Comparison of ENCODE assay signal across 9 cellular contexts in genomic region chr12:104825408-104825807, GRCh38.
DNase-seq lines count a peak whose midpoint lies in the region; ATAC-seq, FAIRE-seq and TF ChIP-seq lines count a peak whose summit lies in the region.
"Had no signal": no experiment of that assay in that cellular context is flagged by ENCODE, and none has a peak within 500 bp of the region (broad histone marks: within the 10 kb centered on the region; RNA-seq: fewer than 3 reads in every experiment).

No MANE protein-coding gene starts in this region.

- peak; percentile 40 for DNase-seq in ELF-1 (ENCODE audit: low read depth, low spot score)
- peak; percentile 6 for DNase-seq in IMR-90
- DNase-seq in astrocyte (ENCODE audit: low read depth) = no peak
- DNase-seq in kidney tubule cell (ENCODE audit: low spot score) = peak; percentile 12
- no peak for DNase-seq in retina
- DNase-seq in activated T-helper 2 cell treated with anti-CD3 and anti-CD28 coated beads, Interferon-gamma antibody, Interleukin-2, Interleukin-4, amounts not matched to agents 10 μg/mL and 5 μg/mL and 100 μg/mL, durations not matched to agents 14 hours and 24 hours and 36 hours (ENCODE audit: low spot score) = no peak
- no peak for DNase-seq in SW480 (ENCODE audit: low spot score)
- DNase-seq: activated CD4-positive, alpha-beta T cell treated with anti-CD3 and anti-CD28 coated beads for 4 hours; effector memory CD8-positive, alpha-beta T cell had no signal

- no peak overlapping the region for H3K23ac ChIP-seq in IMR-90 (ENCODE audit: low read depth, low read length)

- no peak overlapping the region for H2BK120ac ChIP-seq in IMR-90 (ENCODE audit: low read depth, low read length)

- peaks cover 7% of the 10 kb centered on the region for H3K9me3 Mint-ChIP-seq in astrocyte (ENCODE audit: unreplicated experiment)
- peaks cover 10% of the 10 kb centered on the region for H3K9me3 Mint-ChIP-seq in activated T-helper 2 cell treated with anti-CD3 and anti-CD28 coated beads, Interferon-gamma antibody, Interleukin-2, Interleukin-4, amounts not matched to agents 10 μg/mL and 5 μg/mL and 100 μg/mL, durations not matched to agents 14 hours and 24 hours and 36 hours

- ATAC-seq in IMR-90 (ENCODE audit: low read depth) = no peak
- ATAC-seq: effector memory CD8-positive, alpha-beta T cell had no signal

- H3K27ac ChIP-seq in IMR-90 (ENCODE audit: insufficient read depth, low read length) (no peak overlapping the region), astrocyte (ENCODE audit: low read depth, low read length) (no peak overlapping the region)

- BruUV-seq in IMR-90 (replicated peaks; lab: Mats Ljungman, UMichigan) = no TSS peak

- TF ChIP-seq CTCF in IMR-90 (conservative IDR thresholded peaks at IDR 0.05; ENCODE audit: low read depth, low read length) (peak; percentile 45), astrocyte (IDR thresholded peaks at IDR 0.05; ENCODE audit: insufficient read depth, low read depth, low read length) (peak; percentile 32)

- H3K79me1 ChIP-seq in IMR-90 (ENCODE audit: low read depth in 1 of 2, low read length in 2 of 2) = no peaks in the 10 kb centered on the region

- H3K27ac Mint-ChIP-seq in astrocyte (ENCODE audit: unreplicated experiment) = no peak overlapping the region
- H3K27ac Mint-ChIP-seq in activated T-helper 2 cell treated with anti-CD3 and anti-CD28 coated beads, Interferon-gamma antibody, Interleukin-2, Interleukin-4, amounts not matched to agents 10 μg/mL and 5 μg/mL and 100 μg/mL, durations not matched to agents 14 hours and 24 hours and 36 hours = no peak overlapping the region
- H3K27ac Mint-ChIP-seq: effector memory CD8-positive, alpha-beta T cell had no signal

- no peak overlapping the region for H4K5ac ChIP-seq in IMR-90 (ENCODE audit: low read depth, low read length)

- POLR2A ChIA-PET in IMR-90 (lab: Charles Lee; ENCODE audit: unreplicated experiment) = no interaction called here

- in situ Hi-C loops in IMR-90 (cut with MboI; ENCODE audit: low sequenced_read_pairs) = no loop called here

- FAIRE-seq in astrocyte (lab: Jason Lieb, UNC) = no peak

- H3K27me3 Mint-ChIP-seq in astrocyte (ENCODE audit: low read depth, unreplicated experiment) = no peaks in the 10 kb centered on the region
- no peaks in the 10 kb centered on the region for H3K27me3 Mint-ChIP-seq in activated T-helper 2 cell treated with anti-CD3 and anti-CD28 coated beads, Interferon-gamma antibody, Interleukin-2, Interleukin-4, amounts not matched to agents 10 μg/mL and 5 μg/mL and 100 μg/mL, durations not matched to agents 14 hours and 24 hours and 36 hours (ENCODE audit: low read depth)
- H3K27me3 Mint-ChIP-seq: effector memory CD8-positive, alpha-beta T cell had no signal

- H3K4me3 ChIP-seq in IMR-90 (ENCODE audit: insufficient read depth, low read depth, low read length) = no peak overlapping the region
- H3K4me3 ChIP-seq in astrocyte (ENCODE audit: insufficient read depth, low read depth, low read length) = no peak overlapping the region

- no peak overlapping the region for H3K18ac ChIP-seq in IMR-90 (ENCODE audit: low read depth, low read length)

- TF ChIP-seq POLR2A in IMR-90 (IDR thresholded peaks at IDR 0.05; ENCODE audit: low read depth, low read length) = no peak

- H3K9me1 ChIP-seq in IMR-90 (ENCODE audit: insufficient read depth, low read length) = no peaks in the 10 kb centered on the region

- no peaks in the 10 kb centered on the region for H3K4me1 ChIP-seq in IMR-90 (ENCODE audit: control insufficient read depth, insufficient read depth, low read length)
- H3K4me1 ChIP-seq in astrocyte (ENCODE audit: insufficient read depth, low read length) = no peaks in the 10 kb centered on the region

- dilution Hi-C loops in IMR-90 (cut with HindIII; ENCODE audit: low sequenced_read_pairs, unreplicated experiment) = no loop called here

- no peaks in the 10 kb centered on the region for H4K20me1 ChIP-seq in IMR-90 (ENCODE audit: insufficient read depth, low read length)
- no peaks in the 10 kb centered on the region for H4K20me1 ChIP-seq in astrocyte (ENCODE audit: insufficient read depth, low read length)

- CTCF ChIA-PET in IMR-90 (lab: Yijun Ruan, JAX) = no interaction called here

- H2BK20ac ChIP-seq in IMR-90 (ENCODE audit: low read depth, low read length) = no peak overlapping the region

- no peak overlapping the region for H2AK5ac ChIP-seq in IMR-90 (ENCODE audit: low read depth, low read length)

- H2BK15ac ChIP-seq in IMR-90 (ENCODE audit: low read depth, low read length) = no peak overlapping the region

- H3K9ac ChIP-seq in IMR-90 (ENCODE audit: low read depth, low read length) = no peak overlapping the region
- H3K9ac ChIP-seq in astrocyte (ENCODE audit: low read length) = no peak overlapping the region

- H3K9me3 ChIP-seq in IMR-90 (ENCODE audit: control insufficient read depth, insufficient read depth, low read length) (peaks cover 5% of the 10 kb centered on the region; the same call in 1 of the 2 replicates), astrocyte (ENCODE audit: insufficient read depth, low read depth, low read length) (peaks cover 8% of the 10 kb centered on the region)

- H3K4me3 Mint-ChIP-seq in astrocyte (ENCODE audit: unreplicated experiment) = no peak overlapping the region
- H3K4me3 Mint-ChIP-seq in activated T-helper 2 cell treated with anti-CD3 and anti-CD28 coated beads, Interferon-gamma antibody, Interleukin-2, Interleukin-4, amounts not matched to agents 10 μg/mL and 5 μg/mL and 100 μg/mL, durations not matched to agents 14 hours and 24 hours and 36 hours (ENCODE audit: low read depth) = no peak overlapping the region
- H3K4me3 Mint-ChIP-seq: effector memory CD8-positive, alpha-beta T cell had no signal

- H4K8ac ChIP-seq in IMR-90 (ENCODE audit: low read depth in 2 of 2, low read length in 2 of 2) = no peak overlapping the region

- H3K4me2 ChIP-seq in IMR-90 (ENCODE audit: low read depth, low read length) = no peak overlapping the region
- H3K4me2 ChIP-seq in astrocyte (ENCODE audit: low read length) = no peak overlapping the region

- H3K14ac ChIP-seq in IMR-90 (replicated peaks; ENCODE audit: low read depth, low read length) = no peak overlapping the region

- H3K36me3 Mint-ChIP-seq in astrocyte (ENCODE audit: low read depth, unreplicated experiment) = peaks cover 17% of the 10 kb centered on the region
- H3K36me3 Mint-ChIP-seq in activated T-helper 2 cell treated with anti-CD3 and anti-CD28 coated beads, Interferon-gamma antibody, Interleukin-2, Interleukin-4, amounts not matched to agents 10 μg/mL and 5 μg/mL and 100 μg/mL, durations not matched to agents 14 hours and 24 hours and 36 hours (ENCODE audit: low read depth) = no peaks in the 10 kb centered on the region

- intact Hi-C loops in IMR-90 (cut with micrococcal nuclease) = loop anchor here (1.0 kb wide), 1 partner anchor 443 kb away; no protein-coding TSS in a partner anchor
- intact Hi-C loops in activated T-helper 2 cell treated with anti-CD3 and anti-CD28 coated beads, Interferon-gamma antibody, Interleukin-2, Interleukin-4, amounts not matched to agents 10 μg/mL and 5 μg/mL and 100 μg/mL, durations not matched to agents 14 hours and 24 hours and 36 hours (cut with micrococcal nuclease) = loop anchor here (5.0 kb wide), 2 partner anchors 143 to 443 kb away; no protein-coding TSS in a partner anchor

- no peaks in the 10 kb centered on the region for H3K79me2 ChIP-seq in astrocyte (ENCODE audit: insufficient read depth, low read length)

- H2AK9ac ChIP-seq in IMR-90 (replicated peaks; ENCODE audit: low read depth, low read length, poor library complexity) = no peak overlapping the region

- H2AFZ ChIP-seq in IMR-90 (replicated peaks; ENCODE audit: low read length, poor library complexity) (no peak overlapping the region), astrocyte (ENCODE audit: low read depth, low read length) (no peak overlapping the region)

- H2BK5ac ChIP-seq in IMR-90 (ENCODE audit: low read depth, low read length, poor library complexity, severe bottlenecking) = no peak overlapping the region

- TF ChIP-seq RAD21 in IMR-90 (IDR thresholded peaks at IDR 0.05; ENCODE audit: low read length) = peak; percentile 63

- no peak overlapping the region for H4K91ac ChIP-seq in IMR-90 (ENCODE audit: insufficient read depth, low read depth, low read length)

- no peak overlapping the region for H3K4ac ChIP-seq in IMR-90 (ENCODE audit: low read depth, low read length)

- no CpG with 5 or more reads among the region's 2 CpGs for WGBS in IMR-90 (ENCODE audit: extremely low coverage in 2 of 2, insufficient read length in 1 of 2), 2 experiments

- H3K27me3 ChIP-seq in IMR-90 (ENCODE audit: control insufficient read depth, insufficient read depth, low read length) (no peaks in the 10 kb centered on the region), astrocyte (ENCODE audit: insufficient read depth, low read length) (no peaks in the 10 kb centered on the region)

- H3K4me1 Mint-ChIP-seq in astrocyte (ENCODE audit: low read depth, unreplicated experiment) = no peaks in the 10 kb centered on the region
- H3K4me1 Mint-ChIP-seq in activated T-helper 2 cell treated with anti-CD3 and anti-CD28 coated beads, Interferon-gamma antibody, Interleukin-2, Interleukin-4, amounts not matched to agents 10 μg/mL and 5 μg/mL and 100 μg/mL, durations not matched to agents 14 hours and 24 hours and 36 hours (ENCODE audit: low read depth) = no peaks in the 10 kb centered on the region

- H3K36me3 ChIP-seq in IMR-90 (ENCODE audit: control insufficient read depth, insufficient read depth, low read length) (no peaks in the 10 kb centered on the region), astrocyte (ENCODE audit: insufficient read depth, low read length) (no peaks in the 10 kb centered on the region)

- no peak overlapping the region for H3K56ac ChIP-seq in IMR-90 (ENCODE audit: extremely low read depth, insufficient read depth, low read length)

TF ChIP-seq in IMR-90, 13 proteins besides CTCF, POLR2A, EP300 and RAD21 (continues in another document):
- TF ChIP-seq BHLHE40 (IDR thresholded peaks at IDR 0.05; ENCODE audit: low read depth, low read length) = no peak
- no peak for TF ChIP-seq ELK1 (IDR thresholded peaks at IDR 0.05; ENCODE audit: borderline replicate concordance, low read depth, low read length)
- peak; percentile 64 for TF ChIP-seq SMC3 (IDR thresholded peaks at IDR 0.05; ENCODE audit: low read depth, low read length)
- no peak for TF ChIP-seq MXI1 (IDR thresholded peaks at IDR 0.05; ENCODE audit: borderline replicate concordance, low read depth, low read length)

Comparison
In these comparisons a context has a peak if more than half of its experiments do, and no peak if none do; other contexts are left out.
1. DNase-seq: peak in ELF-1 (single experiment), IMR-90 (single experiment) and kidney tubule cell (single experiment); none in astrocyte (single experiment), retina (single experiment), activated T-helper 2 cell treated with anti-CD3 and anti-CD28 coated beads, Interferon-gamma antibody, Interleukin-2, Interleukin-4, amounts not matched to agents 10 μg/mL and 5 μg/mL and 100 μg/mL, durations not matched to agents 14 hours and 24 hours and 36 hours (single experiment) and SW480 (single experiment).